In genomic region chr2:72757177-72757775, GRCh38 we compare ENCODE assay signal across 12 cellular contexts.
DNase-seq lines count a peak whose midpoint lies in the region; ATAC-seq and TF ChIP-seq lines count a peak whose summit lies in the region.
"Had no signal": no experiment of that assay in that cellular context is flagged by ENCODE, and none has a peak within 500 bp of the region (broad histone marks: within the 10 kb centered on the region; RNA-seq: fewer than 3 reads in every experiment).

No MANE protein-coding gene starts in this region.

- no peaks in the 10 kb centered on the region for H3K4me1 Mint-ChIP-seq in activated CD8-positive, alpha-beta memory T cell treated with anti-CD3 and anti-CD28 coated beads, Interleukin-2, amount 10 ng/mL, durations not matched to agents 7 days and 5 days

- H3K27ac ChIP-seq in A673 (ENCODE audit: low read depth, low read length, poor library complexity, severe bottlenecking), result no peak overlapping the region

- no peak overlapping the region for H3K4me3 ChIP-seq in A673 (ENCODE audit: low read depth, low read length, poor library complexity, severe bottlenecking)
- H3K4me3 ChIP-seq in foreskin fibroblast (ENCODE audit: low read depth in 1 of 2, low read length in 2 of 2), result no peak overlapping the region

- peaks cover 14% of the 10 kb centered on the region for H3K4me1 ChIP-seq in A673 (ENCODE audit: insufficient read depth, low read length, poor library complexity, severe bottlenecking)

- H3K27me3 Mint-ChIP-seq in activated CD8-positive, alpha-beta memory T cell treated with anti-CD3 and anti-CD28 coated beads, Interleukin-2, amount 10 ng/mL, durations not matched to agents 7 days and 5 days, result no peaks in the 10 kb centered on the region

- intact Hi-C loops in A673 (cut with micrococcal nuclease; ENCODE audit: unreplicated experiment), result no loop called here

- DNase-seq in A673 (ENCODE audit: low spot score) (peak; percentile 30), LoVo (ENCODE audit: low spot score) (peak; percentile 51), cerebellar cortex (ENCODE audit: low spot score) (peak; percentile 60), left lobe of liver (ENCODE audit: low spot score) (no peak), foreskin fibroblast (no peak), NCI-H2227 (lab: John Stamatoyannopoulos, UW; ENCODE audit: unreplicated experiment) (no peak), germinal center (ENCODE audit: low spot score) (no peak)
- no peak for DNase-seq in activated CD8-positive, alpha-beta memory T cell treated with anti-CD3 and anti-CD28 coated beads, Interleukin-2, amount 10 ng/mL, durations not matched to agents 7 days and 5 days
- DNase-seq: activated T-cell treated with anti-CD3 and anti-CD28 coated beads, Interleukin-2, amount 50 U/mL, for 72 hours; effector CD4-positive, alpha-beta T cell; NK-92 treated with Interleukin-12 subunit alpha and Interleukin-12 subunit beta, amount 100 ng/mL, for 24 hours; T1000 had no signal

- no peaks in the 10 kb centered on the region for H3K27me3 ChIP-seq in A673 (replicated peaks; ENCODE audit: insufficient read depth, low read depth, low read length, poor library complexity)

- no TSS peak for BruUV-seq in A673 (replicated peaks; lab: Mats Ljungman, UMichigan)

- no peak overlapping the region for H3K4me3 Mint-ChIP-seq in activated CD8-positive, alpha-beta memory T cell treated with anti-CD3 and anti-CD28 coated beads, Interleukin-2, amount 10 ng/mL, durations not matched to agents 7 days and 5 days
- H3K4me3 Mint-ChIP-seq: activated T-cell treated with anti-CD3 and anti-CD28 coated beads, Interleukin-2, amount 50 U/mL, for 72 hours had no signal

- H3K36me3 Mint-ChIP-seq in activated CD8-positive, alpha-beta memory T cell treated with anti-CD3 and anti-CD28 coated beads, Interleukin-2, amount 10 ng/mL, durations not matched to agents 7 days and 5 days, result peaks cover 10% of the 10 kb centered on the region

- H3K9me3 Mint-ChIP-seq in activated CD8-positive, alpha-beta memory T cell treated with anti-CD3 and anti-CD28 coated beads, Interleukin-2, amount 10 ng/mL, durations not matched to agents 7 days and 5 days (ENCODE audit: low read depth), result peaks cover 3% of the 10 kb centered on the region

- ATAC-seq in left lobe of liver, result peak; percentile 66
- ATAC-seq in activated CD8-positive, alpha-beta memory T cell treated with anti-CD3 and anti-CD28 coated beads, Interleukin-2, amount 10 ng/mL, durations not matched to agents 7 days and 5 days, result no peak
- ATAC-seq: activated T-cell treated with anti-CD3 and anti-CD28 coated beads, Interleukin-2, amount 50 U/mL, for 72 hours had no signal

- no peak overlapping the region for H3K27ac Mint-ChIP-seq in activated CD8-positive, alpha-beta memory T cell treated with anti-CD3 and anti-CD28 coated beads, Interleukin-2, amount 10 ng/mL, durations not matched to agents 7 days and 5 days
- H3K27ac Mint-ChIP-seq: activated T-cell treated with anti-CD3 and anti-CD28 coated beads, Interleukin-2, amount 50 U/mL, for 72 hours had no signal

- CTCF ChIA-PET in A673 (lab: Charles Lee), result interaction anchor here (0.7 kb wide), 1 partner anchor 868 kb away, joined by 5 read pairs; no protein-coding TSS in a partner anchor
- CTCF ChIA-PET in activated CD8-positive, alpha-beta memory T cell treated with anti-CD3 and anti-CD28 coated beads, Interleukin-2, amount 10 ng/mL, durations not matched to agents 7 days and 5 days (lab: Charles Lee), result no interaction called here

- H3K36me3 ChIP-seq in A673 (ENCODE audit: insufficient read depth, low read length, poor library complexity, severe bottlenecking), result no peaks in the 10 kb centered on the region

- TF ChIP-seq CTCF in A673 (conservative IDR thresholded peaks at IDR 0.05; ENCODE audit: low read depth, low read length) (no peak), foreskin fibroblast (IDR thresholded peaks at IDR 0.05; ENCODE audit: low read depth, low read length) (no peak)

- POLR2A ChIA-PET in A673 (lab: Charles Lee; ENCODE audit: low non-redundant PET), result no interaction called here

- peaks cover 9% of the 10 kb centered on the region for H3K9me3 ChIP-seq in A673 (ENCODE audit: low read depth, low read length, poor library complexity, severe bottlenecking)

Comparison
In these comparisons a context has a peak if more than half of its experiments do, and no peak if none do; other contexts are left out.
1. DNase-seq: peak in A673 (single experiment), LoVo (single experiment) and cerebellar cortex (single experiment); none in left lobe of liver (single experiment), foreskin fibroblast (0 of 2), NCI-H2227 (single experiment), germinal center (single experiment) and activated CD8-positive, alpha-beta memory T cell treated with anti-CD3 and anti-CD28 coated beads, Interleukin-2, amount 10 ng/mL, durations not matched to agents 7 days and 5 days (single experiment).